ENCODE assay signal across 8 cellular contexts in the genomic region with DNA sequence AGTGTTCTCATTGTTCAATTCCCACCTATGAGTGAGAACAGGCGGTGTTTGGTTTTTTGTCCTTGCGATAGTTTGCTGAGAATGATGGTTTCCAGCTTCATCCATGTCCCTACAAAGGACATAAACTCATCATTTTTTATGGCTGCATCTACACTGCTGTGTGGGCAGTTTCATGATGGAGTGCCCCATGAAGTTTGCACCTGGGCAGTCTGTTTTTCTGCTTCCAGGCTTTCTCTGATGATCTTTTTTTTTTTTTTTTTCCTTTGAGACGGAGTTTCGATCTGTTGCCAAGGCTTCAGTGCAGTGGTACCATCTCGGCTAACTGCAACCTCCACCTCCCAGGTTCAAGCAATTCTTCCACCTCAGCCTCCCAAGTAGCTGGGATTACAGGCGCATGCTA. TPM values are rescaled to one million over a fixed set of nuclear protein-coding genes. Genes with fewer than 3 reads are reported as not detected.
"Had no signal": no experiment of that assay in that cellular context is flagged by ENCODE, and none has a peak within 500 bp of the region (broad histone marks: within the 10 kb centered on the region; RNA-seq: fewer than 3 reads in every experiment).

No MANE protein-coding gene starts in this region.

RNA-seq across cellular contexts. Expression of a gene that starts 6.2 kb away (rescaled TPM):
- total RNA-seq: activated B cell treated with CpG ODN at 0.5 μM for 24 hours; activated CD4-positive, alpha-beta T cell treated with anti-CD3 and anti-CD28 coated beads, Interleukin-2, amount 10 ng/mL, durations not matched to agents 24 days and 14 days; activated CD8-positive, alpha-beta memory T cell treated with anti-CD3 and anti-CD28 coated beads, Interleukin-2, amount 10 ng/mL, durations not matched to agents 7 days and 5 days; activated naive CD4-positive, alpha-beta T cell treated with anti-CD3 and anti-CD28 coated beads, Interleukin-2, amount 50 U/mL, for 72 hours; activated T-helper 1 cell treated with anti-CD3 and anti-CD28 coated beads, Interleukin-12 subunit alpha, Interleukin-12 subunit beta, Interleukin-2, Interleukin-4 antibody, amounts not matched to agents 30 ng/mL and 10 ng/mL and 1 ng/mL, durations not matched to agents 14 hours and 24 hours and 36 hours; OCI-LY7; Right ventricle myocardium inferior; T-cell had no signal

RNA-seq across cellular contexts. Expression of a gene that starts 14.8 kb away (rescaled TPM):
- total RNA-seq: activated B cell treated with CpG ODN at 0.5 μM for 24 hours; activated CD4-positive, alpha-beta T cell treated with anti-CD3 and anti-CD28 coated beads, Interleukin-2, amount 10 ng/mL, durations not matched to agents 24 days and 14 days; activated CD8-positive, alpha-beta memory T cell treated with anti-CD3 and anti-CD28 coated beads, Interleukin-2, amount 10 ng/mL, durations not matched to agents 7 days and 5 days; activated naive CD4-positive, alpha-beta T cell treated with anti-CD3 and anti-CD28 coated beads, Interleukin-2, amount 50 U/mL, for 72 hours; activated T-helper 1 cell treated with anti-CD3 and anti-CD28 coated beads, Interleukin-12 subunit alpha, Interleukin-12 subunit beta, Interleukin-2, Interleukin-4 antibody, amounts not matched to agents 30 ng/mL and 10 ng/mL and 1 ng/mL, durations not matched to agents 14 hours and 24 hours and 36 hours; OCI-LY7 had no signal
